8 cellular contexts compared by ENCODE assay signal in genomic region chr1:207414606-207415108, GRCh38. TPM values are rescaled to one million over a fixed set of nuclear protein-coding genes. Genes with fewer than 3 reads are reported as not detected.
DNase-seq lines count a peak whose midpoint lies in the region; ATAC-seq, FAIRE-seq and TF ChIP-seq lines count a peak whose summit lies in the region.

No MANE protein-coding gene starts in this region.

- H3K9me2 ChIP-seq in MM.1S (replicated peaks; ENCODE audit: insufficient read depth, low read length) = no peaks in the 10 kb centered on the region

- FAIRE-seq in GM18507 (lab: Jason Lieb, UNC) = peak; percentile 100

- DNase-seq in GM18507 (ENCODE audit: extremely low spot score, insufficient read length, low read depth) (peak; percentile 56), MM.1S (peak; percentile 82), left lung (no peak), transverse colon (no peak), NCI-H524 (lab: John Stamatoyannopoulos, UW) (no peak), NCI-H2081 (lab: John Stamatoyannopoulos, UW) (no peak), NCI-H1436 treated with DMSO at 0.1 percent for 48 hours (lab: John Stamatoyannopoulos, UW) (no peak)

- H3K4me3 ChIP-seq in MM.1S (ENCODE audit: low read length) (no peak overlapping the region), left lung (no peak overlapping the region), transverse colon (no peak overlapping the region)

- no peak for TF ChIP-seq POLR2A in transverse colon (IDR thresholded peaks at IDR 0.05)

- H3K9me3 ChIP-seq in MM.1S (replicated peaks; ENCODE audit: insufficient read depth, low read length) (no peaks in the 10 kb centered on the region), left lung (no peaks in the 10 kb centered on the region), transverse colon (no peaks in the 10 kb centered on the region)

- H3K27me3 ChIP-seq in MM.1S (replicated peaks; ENCODE audit: insufficient read depth, low read length) (no peaks in the 10 kb centered on the region), left lung (no peaks in the 10 kb centered on the region), transverse colon (no peaks in the 10 kb centered on the region)

- in situ Hi-C loops in transverse colon (cut with MboI; ENCODE audit: low pct_ligation_motif_present in 1 of 4, low pct_unique_long_range_greater_than_20kb in 1 of 4, low sequenced_read_pairs in 3 of 4) = loop anchor here in 1 of 4 donors (25.0 kb wide), 1 partner anchor 227 kb away; no protein-coding TSS in a partner anchor

- H3K36me3 ChIP-seq in MM.1S (replicated peaks; ENCODE audit: insufficient read depth, low read length) (no peaks in the 10 kb centered on the region), left lung (no peaks in the 10 kb centered on the region), transverse colon (no peaks in the 10 kb centered on the region)

- TF ChIP-seq CTCF in MM.1S (IDR thresholded peaks at IDR 0.05; ENCODE audit: low read length) (no peak), left lung (IDR thresholded peaks at IDR 0.05) (no peak), transverse colon (IDR thresholded peaks at IDR 0.05) (no peak)

- TF ChIP-seq EP300 in transverse colon (IDR thresholded peaks at IDR 0.05; ENCODE audit: low read depth) = no peak

- no peaks in the 10 kb centered on the region for H3K79me2 ChIP-seq in MM.1S (ENCODE audit: low read length)

- 57 to 61% methylated on average over 3 to 4 of the region's 4 CpGs for WGBS in transverse colon (ENCODE audit: low coverage in 1 of 2), 2 donors

- no peak overlapping the region for H3K4me2 ChIP-seq in MM.1S (ENCODE audit: low read depth, low read length)

- intact Hi-C loops in left lung (cut with DNase I) (no loop called here), transverse colon (cut with DNase I; ENCODE audit: low total_unique reads) (no loop called here)

- H3K9ac ChIP-seq in MM.1S (ENCODE audit: low read length) = no peak overlapping the region

- no peaks in the 10 kb centered on the region for H3F3A ChIP-seq in MM.1S (ENCODE audit: insufficient read depth, low read length)

- H3K27ac ChIP-seq in MM.1S (ENCODE audit: low read length) (no peak overlapping the region), left lung (peak overlapping the region in 1 of 2 donors; percentile 88), transverse colon (peak overlapping the region in 2 of 4 donors; percentile 11 to 18)

- H4K20me1 ChIP-seq in MM.1S (ENCODE audit: insufficient read depth, low read length) = no peaks in the 10 kb centered on the region

- H2AFZ ChIP-seq in MM.1S (ENCODE audit: low read length) = no peak overlapping the region

- peak; percentile 82 for ATAC-seq in GM21723 (IDR thresholded peaks at IDR 0.05; ENCODE audit: unreplicated experiment)
- ATAC-seq in left lung = peak; percentile 10

- peaks cover 13% of the 10 kb centered on the region for H3K4me1 ChIP-seq in MM.1S (ENCODE audit: low read length)
- peaks cover 0 to 71% of the 10 kb centered on the region in 2 donors for H3K4me1 ChIP-seq in left lung
- no peaks in the 10 kb centered on the region for H3K4me1 ChIP-seq in transverse colon

RNA-seq across cellular contexts. Expression of gene CR2, which starts 39.5 kb away (rescaled TPM):
- under 1 TPM; 0.26 to 0.29 TPM for total RNA-seq in left lung
- 1 to 10 TPM in 2 of 4 donors, not detected in 2; 6.4 to 9.4 TPM for total RNA-seq in transverse colon

Comparison
In these comparisons a context has a peak if more than half of its experiments do, and no peak if none do; other contexts are left out.
1. DNase-seq: peak in GM18507 (single experiment) and MM.1S (single experiment); none in left lung (0 of 2), transverse colon (single experiment), NCI-H524 (0 of 2), NCI-H2081 (0 of 2) and NCI-H1436 treated with DMSO at 0.1 percent for 48 hours (single experiment).